In genomic region chr2:195543902-195544894, GRCh38 we compare ENCODE assay signal across 1 cellular context.
TF ChIP-seq lines count a peak whose summit lies in the region.

No MANE protein-coding gene starts in this region.

TF ChIP-seq in GM23338, 12 proteins besides CTCF, POLR2A, EP300 and RAD21 (continued from another document):
- TF ChIP-seq, protein P1, sequence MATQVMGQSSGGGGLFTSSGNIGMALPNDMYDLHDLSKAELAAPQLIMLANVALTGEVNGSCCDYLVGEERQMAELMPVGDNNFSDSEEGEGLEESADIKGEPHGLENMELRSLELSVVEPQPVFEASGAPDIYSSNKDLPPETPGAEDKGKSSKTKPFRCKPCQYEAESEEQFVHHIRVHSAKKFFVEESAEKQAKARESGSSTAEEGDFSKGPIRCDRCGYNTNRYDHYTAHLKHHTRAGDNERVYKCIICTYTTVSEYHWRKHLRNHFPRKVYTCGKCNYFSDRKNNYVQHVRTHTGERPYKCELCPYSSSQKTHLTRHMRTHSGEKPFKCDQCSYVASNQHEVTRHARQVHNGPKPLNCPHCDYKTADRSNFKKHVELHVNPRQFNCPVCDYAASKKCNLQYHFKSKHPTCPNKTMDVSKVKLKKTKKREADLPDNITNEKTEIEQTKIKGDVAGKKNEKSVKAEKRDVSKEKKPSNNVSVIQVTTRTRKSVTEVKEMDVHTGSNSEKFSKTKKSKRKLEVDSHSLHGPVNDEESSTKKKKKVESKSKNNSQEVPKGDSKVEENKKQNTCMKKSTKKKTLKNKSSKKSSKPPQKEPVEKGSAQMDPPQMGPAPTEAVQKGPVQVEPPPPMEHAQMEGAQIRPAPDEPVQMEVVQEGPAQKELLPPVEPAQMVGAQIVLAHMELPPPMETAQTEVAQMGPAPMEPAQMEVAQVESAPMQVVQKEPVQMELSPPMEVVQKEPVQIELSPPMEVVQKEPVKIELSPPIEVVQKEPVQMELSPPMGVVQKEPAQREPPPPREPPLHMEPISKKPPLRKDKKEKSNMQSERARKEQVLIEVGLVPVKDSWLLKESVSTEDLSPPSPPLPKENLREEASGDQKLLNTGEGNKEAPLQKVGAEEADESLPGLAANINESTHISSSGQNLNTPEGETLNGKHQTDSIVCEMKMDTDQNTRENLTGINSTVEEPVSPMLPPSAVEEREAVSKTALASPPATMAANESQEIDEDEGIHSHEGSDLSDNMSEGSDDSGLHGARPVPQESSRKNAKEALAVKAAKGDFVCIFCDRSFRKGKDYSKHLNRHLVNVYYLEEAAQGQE (IDR thresholded peaks at IDR 0.05; ENCODE audit: unreplicated experiment): no peak
- TF ChIP-seq EZH2 (IDR thresholded peaks at IDR 0.05; ENCODE audit: low read depth, unreplicated experiment) (no peak), ZNF331 (CRISPR knock-in tag; IDR thresholded peaks at IDR 0.05; ENCODE audit: low read depth) (no peak), ETS1 (IDR thresholded peaks at IDR 0.05) (no peak), CREB1 (CRISPR knock-in tag; IDR thresholded peaks at IDR 0.05; ENCODE audit: low read depth) (no peak), POLR2AphosphoS5 (IDR thresholded peaks at IDR 0.05; ENCODE audit: low read depth) (no peak)
